9 cellular contexts compared by ENCODE assay signal in genomic region chr9:136975624-136976023, GRCh38. TPM values are rescaled to one million over a fixed set of nuclear protein-coding genes. Genes with fewer than 3 reads are reported as not detected.
DNase-seq lines count a peak whose midpoint lies in the region; ATAC-seq and TF ChIP-seq lines count a peak whose summit lies in the region.
"Had no signal": no experiment of that assay in that cellular context is flagged by ENCODE, and none has a peak within 500 bp of the region (broad histone marks: within the 10 kb centered on the region; RNA-seq: fewer than 3 reads in every experiment).

No MANE protein-coding gene starts in this region.

- H3K36me3 Mint-ChIP-seq in activated naive CD8-positive, alpha-beta T cell: no peaks in the 10 kb centered on the region
- no peaks in the 10 kb centered on the region for H3K36me3 Mint-ChIP-seq in activated T-helper 2 cell treated with anti-CD3 and anti-CD28 coated beads, Interferon-gamma antibody, Interleukin-2, Interleukin-4, amounts not matched to agents 10 μg/mL and 5 μg/mL and 100 μg/mL, durations not matched to agents 14 hours and 24 hours and 36 hours (ENCODE audit: low read depth)

- POLR2A ChIA-PET in HEK293T (lab: Yijun Ruan, JAX): interaction anchor here (1.4 kb wide), 1 partner anchor 17 kb away, joined by 8 read pairs; the partner anchor contains the start of gene PAXX

- no peaks in the 10 kb centered on the region for H3K27me3 ChIP-seq in layer of hippocampus (ENCODE audit: control insufficient read depth, insufficient read depth, low read length)

- H3K9me3 Mint-ChIP-seq in activated naive CD8-positive, alpha-beta T cell (ENCODE audit: low read depth): no peaks in the 10 kb centered on the region
- H3K9me3 Mint-ChIP-seq in activated T-helper 2 cell treated with anti-CD3 and anti-CD28 coated beads, Interferon-gamma antibody, Interleukin-2, Interleukin-4, amounts not matched to agents 10 μg/mL and 5 μg/mL and 100 μg/mL, durations not matched to agents 14 hours and 24 hours and 36 hours: no peaks in the 10 kb centered on the region

- peak overlapping the region; percentile 99 for H3K27ac ChIP-seq in layer of hippocampus (ENCODE audit: low read depth, low read length)

- H3K27ac Mint-ChIP-seq in activated naive CD8-positive, alpha-beta T cell: no peak overlapping the region
- no peak overlapping the region for H3K27ac Mint-ChIP-seq in activated T-helper 2 cell treated with anti-CD3 and anti-CD28 coated beads, Interferon-gamma antibody, Interleukin-2, Interleukin-4, amounts not matched to agents 10 μg/mL and 5 μg/mL and 100 μg/mL, durations not matched to agents 14 hours and 24 hours and 36 hours

- H3K4me3 Mint-ChIP-seq in activated naive CD8-positive, alpha-beta T cell: peak overlapping the region; percentile 9
- H3K4me3 Mint-ChIP-seq in activated T-helper 2 cell treated with anti-CD3 and anti-CD28 coated beads, Interferon-gamma antibody, Interleukin-2, Interleukin-4, amounts not matched to agents 10 μg/mL and 5 μg/mL and 100 μg/mL, durations not matched to agents 14 hours and 24 hours and 36 hours (ENCODE audit: low read depth): no peak overlapping the region

- peaks cover 14% of the 10 kb centered on the region for H3K4me1 Mint-ChIP-seq in activated naive CD8-positive, alpha-beta T cell (ENCODE audit: low read depth)
- H3K4me1 Mint-ChIP-seq in activated T-helper 2 cell treated with anti-CD3 and anti-CD28 coated beads, Interferon-gamma antibody, Interleukin-2, Interleukin-4, amounts not matched to agents 10 μg/mL and 5 μg/mL and 100 μg/mL, durations not matched to agents 14 hours and 24 hours and 36 hours (ENCODE audit: low read depth): peaks cover 7% of the 10 kb centered on the region

- ATAC-seq in HG03196 (IDR thresholded peaks at IDR 0.05; ENCODE audit: unreplicated experiment): no peak
- ATAC-seq in GM19397 (IDR thresholded peaks at IDR 0.05; ENCODE audit: unreplicated experiment): no peak

- DNase-seq in AG08396 (ENCODE audit: low spot score) (peak; percentile 50), HEK293T (ENCODE audit: extremely low spot score) (peak; percentile 50), DMS79 (lab: John Stamatoyannopoulos, UW) (no peak)
- DNase-seq in activated T-helper 2 cell treated with anti-CD3 and anti-CD28 coated beads, Interferon-gamma antibody, Interleukin-2, Interleukin-4, amounts not matched to agents 10 μg/mL and 5 μg/mL and 100 μg/mL, durations not matched to agents 14 hours and 24 hours and 36 hours (ENCODE audit: low spot score): no peak
- DNase-seq: SHP77 had no signal

- intact Hi-C loops in activated T-helper 2 cell treated with anti-CD3 and anti-CD28 coated beads, Interferon-gamma antibody, Interleukin-2, Interleukin-4, amounts not matched to agents 10 μg/mL and 5 μg/mL and 100 μg/mL, durations not matched to agents 14 hours and 24 hours and 36 hours (cut with micrococcal nuclease): loop anchor here (10.0 kb wide), 1 partner anchor 479 kb away; the partner anchor contains the start of gene NSMF

- peaks cover 2% of the 10 kb centered on the region for H3K27me3 Mint-ChIP-seq in activated naive CD8-positive, alpha-beta T cell
- no peaks in the 10 kb centered on the region for H3K27me3 Mint-ChIP-seq in activated T-helper 2 cell treated with anti-CD3 and anti-CD28 coated beads, Interferon-gamma antibody, Interleukin-2, Interleukin-4, amounts not matched to agents 10 μg/mL and 5 μg/mL and 100 μg/mL, durations not matched to agents 14 hours and 24 hours and 36 hours (ENCODE audit: low read depth)

- CTCF ChIA-PET in HEK293T (lab: Yijun Ruan, JAX): interaction anchor here (0.7 to 1.1 kb wide), 4 partner anchors 13 to 27 kb away, joined by 3 read pairs; no protein-coding TSS in a partner anchor

TF ChIP-seq in HEK293T, 16 proteins besides CTCF, POLR2A, EP300 and RAD21:
- TF ChIP-seq CTBP1 (IDR thresholded peaks at IDR 0.05; ENCODE audit: borderline replicate concordance) (no peak), BHLHE40 (IDR thresholded peaks at IDR 0.05; ENCODE audit: borderline replicate concordance) (no peak), NFRKB (IDR thresholded peaks at IDR 0.05) (no peak), HDGF (IDR thresholded peaks at IDR 0.05; ENCODE audit: borderline replicate concordance) (no peak), SP1 (IDR thresholded peaks at IDR 0.05) (no peak)
- TF ChIP-seq, protein P1, sequence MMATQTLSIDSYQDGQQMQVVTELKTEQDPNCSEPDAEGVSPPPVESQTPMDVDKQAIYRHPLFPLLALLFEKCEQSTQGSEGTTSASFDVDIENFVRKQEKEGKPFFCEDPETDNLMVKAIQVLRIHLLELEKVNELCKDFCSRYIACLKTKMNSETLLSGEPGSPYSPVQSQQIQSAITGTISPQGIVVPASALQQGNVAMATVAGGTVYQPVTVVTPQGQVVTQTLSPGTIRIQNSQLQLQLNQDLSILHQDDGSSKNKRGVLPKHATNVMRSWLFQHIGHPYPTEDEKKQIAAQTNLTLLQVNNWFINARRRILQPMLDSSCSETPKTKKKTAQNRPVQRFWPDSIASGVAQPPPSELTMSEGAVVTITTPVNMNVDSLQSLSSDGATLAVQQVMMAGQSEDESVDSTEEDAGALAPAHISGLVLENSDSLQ (IDR thresholded peaks at IDR 0.05): no peak

RNA-seq across cellular contexts. Expression of gene PTGDS, which starts 1.7 kb away (rescaled TPM):
- not detected in 2 replicates for total RNA-seq in activated T-helper 2 cell treated with anti-CD3 and anti-CD28 coated beads, Interferon-gamma antibody, Interleukin-2, Interleukin-4, amounts not matched to agents 10 μg/mL and 5 μg/mL and 100 μg/mL, durations not matched to agents 14 hours and 24 hours and 36 hours

RNA-seq across cellular contexts. Expression of gene LCNL1, which starts 7.2 kb away (rescaled TPM):
- total RNA-seq in activated T-helper 2 cell treated with anti-CD3 and anti-CD28 coated beads, Interferon-gamma antibody, Interleukin-2, Interleukin-4, amounts not matched to agents 10 μg/mL and 5 μg/mL and 100 μg/mL, durations not matched to agents 14 hours and 24 hours and 36 hours: not detected in 2 replicates

RNA-seq across cellular contexts. Expression of gene PAXX, which starts 16.6 kb away (rescaled TPM):
- 60.5 and 72.6 TPM in 2 replicates for total RNA-seq in activated T-helper 2 cell treated with anti-CD3 and anti-CD28 coated beads, Interferon-gamma antibody, Interleukin-2, Interleukin-4, amounts not matched to agents 10 μg/mL and 5 μg/mL and 100 μg/mL, durations not matched to agents 14 hours and 24 hours and 36 hours

RNA-seq across cellular contexts. Expression of gene CLIC3, which starts 20.7 kb away (rescaled TPM):
- not detected in 2 replicates for total RNA-seq in activated T-helper 2 cell treated with anti-CD3 and anti-CD28 coated beads, Interferon-gamma antibody, Interleukin-2, Interleukin-4, amounts not matched to agents 10 μg/mL and 5 μg/mL and 100 μg/mL, durations not matched to agents 14 hours and 24 hours and 36 hours

RNA-seq across cellular contexts. Expression of gene LCN12, which starts 23.6 kb away (rescaled TPM):
- total RNA-seq in activated T-helper 2 cell treated with anti-CD3 and anti-CD28 coated beads, Interferon-gamma antibody, Interleukin-2, Interleukin-4, amounts not matched to agents 10 μg/mL and 5 μg/mL and 100 μg/mL, durations not matched to agents 14 hours and 24 hours and 36 hours: 2.0 and 2.1 TPM in 2 replicates

Comparison
In these comparisons a context has a peak if more than half of its experiments do, and no peak if none do; other contexts are left out.
1. DNase-seq: peak in AG08396 (single experiment) and HEK293T (single experiment); none in DMS79 (single experiment) and activated T-helper 2 cell treated with anti-CD3 and anti-CD28 coated beads, Interferon-gamma antibody, Interleukin-2, Interleukin-4, amounts not matched to agents 10 μg/mL and 5 μg/mL and 100 μg/mL, durations not matched to agents 14 hours and 24 hours and 36 hours (single experiment).